ENCODE assay signal across 8 cellular contexts in the genomic region with DNA sequence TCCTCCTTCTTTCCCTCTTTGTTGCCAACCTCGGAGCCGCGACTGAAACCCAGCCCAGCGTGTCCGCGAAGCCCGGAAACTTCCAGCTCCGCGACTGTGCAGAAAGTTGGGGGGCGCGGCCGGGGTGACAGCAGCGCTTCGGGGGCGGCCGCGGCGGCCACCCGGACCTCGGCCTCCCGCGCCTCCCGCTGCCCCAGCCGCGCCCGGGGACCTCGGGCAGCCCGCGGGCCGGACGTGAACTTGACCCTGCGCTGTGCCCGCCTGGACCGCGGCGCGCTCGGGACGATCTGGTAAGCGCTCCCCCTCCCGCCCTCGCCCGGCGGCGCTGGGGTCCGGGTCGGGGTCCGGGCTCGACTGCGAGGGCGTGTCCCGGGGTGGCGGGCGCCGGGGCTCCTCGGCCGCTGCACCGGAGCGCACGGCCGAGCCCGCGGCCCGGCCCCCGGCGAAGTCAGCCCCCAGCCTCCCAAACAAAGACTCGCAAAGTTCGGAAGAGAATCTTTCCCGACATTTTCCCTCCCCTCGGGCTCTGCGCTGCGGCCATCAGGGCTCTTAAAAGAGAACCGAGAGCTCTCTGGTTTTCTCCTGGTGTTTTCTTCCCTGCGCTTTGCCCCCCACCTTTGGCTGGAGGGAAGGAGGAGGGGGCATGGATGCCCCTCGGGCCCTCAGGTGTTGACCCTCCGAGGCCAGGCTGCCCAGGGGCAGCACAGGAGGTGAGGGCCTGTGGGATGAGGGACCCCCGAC.
DNase-seq lines count a peak whose midpoint lies in the region; ATAC-seq, FAIRE-seq and TF ChIP-seq lines count a peak whose summit lies in the region.

No MANE protein-coding gene starts in this region.

- CTCF ChIA-PET in CD8-positive, alpha-beta memory T cell (lab: Charles Lee), result interaction anchor here (1.7 kb wide), 1 partner anchor 38 kb away, joined by 8 read pairs; no protein-coding TSS in a partner anchor

- no peak for FAIRE-seq in GM19239 (lab: Jason Lieb, UNC)

- TF ChIP-seq CTCF in VCaP (conservative IDR thresholded peaks at IDR 0.05) (no peak), fibroblast of lung (conservative IDR thresholded peaks at IDR 0.05 in 1 of 2, IDR thresholded peaks at IDR 0.05 in 1 of 2; ENCODE audit: low read depth in 1 of 2, low read length in 2 of 2) (no peak)

- H3K4me1 Mint-ChIP-seq in CD8-positive, alpha-beta memory T cell, result peaks cover 3 to 31% (median 8%) of the 10 kb centered on the region in 3 donors
- peaks cover 2 to 23% of the 10 kb centered on the region in 2 donors for H3K4me1 Mint-ChIP-seq in natural killer cell treated with Interleukin-12 subunit alpha and Interleukin-12 subunit beta and Interleukin-15 and Interleukin-18, amount 100 ng/mL, for 72 hours (ENCODE audit: low read depth in 2 of 2)

- H3K27ac ChIP-seq in CD8-positive, alpha-beta memory T cell (ENCODE audit: low read depth, low read length), result no peak overlapping the region
- H3K27ac ChIP-seq in VCaP (peak overlapping the region; percentile 89), fibroblast of lung (ENCODE audit: insufficient read depth, low read length) (peak overlapping the region; percentile 86)

- no peaks in the 10 kb centered on the region for H3K9me3 ChIP-seq in CD8-positive, alpha-beta memory T cell (ENCODE audit: low read length)
- H3K9me3 ChIP-seq in fibroblast of lung (ENCODE audit: control insufficient read depth, insufficient read depth, low read depth, low read length), result no peaks in the 10 kb centered on the region

- peak overlapping the region; percentile 75 for H3K9ac ChIP-seq in fibroblast of lung (ENCODE audit: insufficient read depth, low read length)

- ATAC-seq in natural killer cell treated with Interleukin-12 subunit alpha and Interleukin-12 subunit beta and Interleukin-15 and Interleukin-18, amount 100 ng/mL, for 72 hours, result peak; percentile 69 to 74
- ATAC-seq in GM19455 (IDR thresholded peaks at IDR 0.05; ENCODE audit: unreplicated experiment), result no peak

- H3K27ac Mint-ChIP-seq in CD8-positive, alpha-beta memory T cell, result peak overlapping the region in 7 of 8 donors; percentile 29 to 93 (median 76)
- peak overlapping the region; percentile 60 to 87 for H3K27ac Mint-ChIP-seq in natural killer cell treated with Interleukin-12 subunit alpha and Interleukin-12 subunit beta and Interleukin-15 and Interleukin-18, amount 100 ng/mL, for 72 hours

- H3K4me3 ChIP-seq in CD8-positive, alpha-beta memory T cell (ENCODE audit: low read length), result peak overlapping the region; percentile 69
- peak overlapping the region; percentile 49 to 84 (median 70) for H3K4me3 ChIP-seq in fibroblast of lung (replicated peaks in 1 of 4; ENCODE audit: control extremely low read depth in 1 of 4, insufficient read depth in 1 of 4, low read depth in 3 of 4, low read length in 4 of 4)

- no peaks in the 10 kb centered on the region for H3K36me3 ChIP-seq in CD8-positive, alpha-beta memory T cell (ENCODE audit: insufficient read depth, low read length)
- H3K36me3 ChIP-seq in fibroblast of lung (ENCODE audit: control insufficient read depth, insufficient read depth, low read length), result peaks cover 3% of the 10 kb centered on the region

- H3K4me1 ChIP-seq in CD8-positive, alpha-beta memory T cell (ENCODE audit: insufficient read depth, low read length), result peaks cover 18% of the 10 kb centered on the region
- H3K4me1 ChIP-seq in fibroblast of lung (ENCODE audit: control insufficient read depth, extremely low read depth, insufficient read depth, low read length), result peaks cover 23% of the 10 kb centered on the region

- no peaks in the 10 kb centered on the region for H4K20me1 ChIP-seq in fibroblast of lung (ENCODE audit: control insufficient read depth, extremely low read depth, insufficient read depth, low read length)

- H3K27me3 ChIP-seq in CD8-positive, alpha-beta memory T cell (ENCODE audit: insufficient read depth, low read length, poor library complexity, severe bottlenecking), result no peaks in the 10 kb centered on the region
- no peaks in the 10 kb centered on the region for H3K27me3 ChIP-seq in fibroblast of lung (ENCODE audit: control insufficient read depth, insufficient read depth, low read length)

- no peaks in the 10 kb centered on the region for H3K36me3 Mint-ChIP-seq in CD8-positive, alpha-beta memory T cell
- H3K36me3 Mint-ChIP-seq in natural killer cell treated with Interleukin-12 subunit alpha and Interleukin-12 subunit beta and Interleukin-15 and Interleukin-18, amount 100 ng/mL, for 72 hours, result no peaks in the 10 kb centered on the region

- peaks cover 56% of the 10 kb centered on the region for H3K79me2 ChIP-seq in fibroblast of lung (ENCODE audit: control insufficient read depth, insufficient read depth, low read length)

- peak overlapping the region; percentile 24 for H2AFZ ChIP-seq in fibroblast of lung (ENCODE audit: low read length)

- peak in 4 of 5 donors; percentile 17 to 54 (median 36) for DNase-seq in CD8-positive, alpha-beta memory T cell
- DNase-seq in fibroblast of lung (ENCODE audit: low read depth in 2 of 2), result peak in 1 of 2 donors; percentile 21
- no peak for DNase-seq in natural killer cell treated with Interleukin-12 subunit alpha and Interleukin-12 subunit beta and Interleukin-15 and Interleukin-18, amount 100 ng/mL, for 72 hours (ENCODE audit: low spot score)
- no peak for DNase-seq in NCI-H2107 (lab: John Stamatoyannopoulos, UW)
- DNase-seq in SKM-1 (lab: John Stamatoyannopoulos, UW; ENCODE audit: unreplicated experiment), result no peak
- no peak for DNase-seq in GM19239 (ENCODE audit: insufficient read length, low spot score)

- no peaks in the 10 kb centered on the region for H3K27me3 Mint-ChIP-seq in CD8-positive, alpha-beta memory T cell
- no peaks in the 10 kb centered on the region for H3K27me3 Mint-ChIP-seq in natural killer cell treated with Interleukin-12 subunit alpha and Interleukin-12 subunit beta and Interleukin-15 and Interleukin-18, amount 100 ng/mL, for 72 hours

- H3K4me3 Mint-ChIP-seq in CD8-positive, alpha-beta memory T cell, result peak overlapping the region; percentile 78 to 86 (median 82)
- H3K4me3 Mint-ChIP-seq in natural killer cell treated with Interleukin-12 subunit alpha and Interleukin-12 subunit beta and Interleukin-15 and Interleukin-18, amount 100 ng/mL, for 72 hours, result peak overlapping the region; percentile 75

- POLR2A ChIA-PET in CD8-positive, alpha-beta memory T cell (lab: Charles Lee), result interaction anchor here (0.6 to 2.1 kb wide), 4 partner anchors 9 to 32 kb away, joined by 3 to 11 read pairs (median 5); no protein-coding TSS in a partner anchor

- peak overlapping the region; percentile 96 for H3K4me2 ChIP-seq in fibroblast of lung (ENCODE audit: extremely low read depth, insufficient read depth, low read length)

- H3K9me3 Mint-ChIP-seq in CD8-positive, alpha-beta memory T cell, result no peaks in the 10 kb centered on the region
- H3K9me3 Mint-ChIP-seq in natural killer cell treated with Interleukin-12 subunit alpha and Interleukin-12 subunit beta and Interleukin-15 and Interleukin-18, amount 100 ng/mL, for 72 hours, result no peaks in the 10 kb centered on the region

Comparison
In these comparisons a context has a peak if more than half of its experiments do, and no peak if none do; other contexts are left out.
1. DNase-seq: peak in CD8-positive, alpha-beta memory T cell (4 of 5); none in natural killer cell treated with Interleukin-12 subunit alpha and Interleukin-12 subunit beta and Interleukin-15 and Interleukin-18, amount 100 ng/mL, for 72 hours (single experiment), NCI-H2107 (single experiment), SKM-1 (single experiment) and GM19239 (single experiment).